In genomic region chr9:33236571-33236970, GRCh38 we compare ENCODE assay signal across 1 cellular context.
TF ChIP-seq lines count a peak whose summit lies in the region.

No MANE protein-coding gene starts in this region.

TF ChIP-seq in H1, 55 proteins besides CTCF, POLR2A, EP300 and RAD21:
- no peak for TF ChIP-seq TAF1 (IDR thresholded peaks at IDR 0.05; ENCODE audit: low read depth, low read length)
- no peak for TF ChIP-seq RBBP5 (IDR thresholded peaks at IDR 0.05; ENCODE audit: borderline replicate concordance, low read depth, low read length)
- TF ChIP-seq POLR2AphosphoS5 (IDR thresholded peaks at IDR 0.05; ENCODE audit: low read depth, low read length), result no peak
- TF ChIP-seq NANOG (IDR thresholded peaks at IDR 0.05; ENCODE audit: insufficient read depth, low read depth, low read length, poor library complexity, severe bottlenecking), result no peak
- TF ChIP-seq BCL11A (IDR thresholded peaks at IDR 0.05; ENCODE audit: low read depth in 2 of 2, low read length in 2 of 2), result no peak
- no peak for TF ChIP-seq EGR1 (IDR thresholded peaks at IDR 0.05; ENCODE audit: borderline replicate concordance, low read depth, low read length)
- no peak for TF ChIP-seq CTBP2 (IDR thresholded peaks at IDR 0.05; ENCODE audit: borderline replicate concordance, insufficient read depth, insufficient read length, low read length)
- TF ChIP-seq MAFK (IDR thresholded peaks at IDR 0.05; ENCODE audit: low read depth, low read length), result no peak
- no peak for TF ChIP-seq CBX5 (IDR thresholded peaks at IDR 0.05; ENCODE audit: low read depth, low read length)
- TF ChIP-seq TCF12 (IDR thresholded peaks at IDR 0.05; ENCODE audit: low read depth, low read length), result no peak
